In the genomic region with DNA sequence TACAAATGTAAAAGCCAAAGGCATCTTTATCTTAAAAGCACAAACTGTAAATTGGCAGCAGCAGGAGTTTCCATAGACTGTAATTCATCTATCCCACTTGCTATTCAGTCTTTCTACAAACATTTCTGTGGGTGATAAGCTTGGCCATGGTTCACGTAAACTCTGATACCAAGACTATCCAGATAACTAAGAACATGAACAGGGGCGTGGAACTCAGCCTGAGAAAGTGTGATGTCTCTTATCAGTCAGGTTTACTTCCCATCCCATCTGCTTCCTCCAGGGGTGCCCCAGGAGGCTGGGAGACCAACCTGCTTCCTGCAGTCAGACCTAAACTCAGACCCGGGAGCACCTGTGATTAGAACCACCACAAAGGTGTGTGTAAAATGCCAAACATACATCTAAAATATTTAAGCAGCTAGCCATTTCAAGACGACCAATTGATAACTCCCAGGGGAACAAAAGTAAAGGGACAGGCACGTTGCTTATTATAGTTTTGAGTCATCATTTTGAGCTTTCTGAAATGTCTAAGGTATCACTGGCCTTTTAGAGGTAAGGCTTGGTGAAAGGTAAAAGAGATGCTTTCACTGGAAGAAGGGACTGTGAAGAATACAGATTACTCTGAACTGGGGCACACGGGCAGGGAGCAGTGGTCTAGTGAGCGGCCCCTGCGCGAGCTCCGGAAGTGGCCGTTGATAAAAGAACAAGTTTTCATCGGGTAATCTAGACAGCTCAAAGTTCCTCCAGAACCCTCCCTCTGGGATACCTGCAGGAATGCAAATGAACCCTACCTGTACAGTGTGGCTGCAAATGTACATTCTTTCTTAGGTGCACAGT, we compare ENCODE assay signal across 12 cellular contexts. TPM values are rescaled to one million over a fixed set of nuclear protein-coding genes. Genes with fewer than 3 reads are reported as not detected.
A peak's percentile ranks its signal among the peaks of the same experiment; 100 is the strongest.
DNase-seq lines count a peak whose midpoint lies in the region; ATAC-seq, FAIRE-seq and TF ChIP-seq lines count a peak whose summit lies in the region.
"Had no signal": no experiment of that assay in that cellular context is flagged by ENCODE, and none has a peak within 500 bp of the region (broad histone marks: within the 10 kb centered on the region; RNA-seq: fewer than 3 reads in every experiment).

No MANE protein-coding gene starts in this region.

- DNase-seq in CD4-positive, alpha-beta memory T cell, result no peak
- DNase-seq in left cardiac atrium (no peak), kidney (no peak), foreskin melanocyte (no peak)
- DNase-seq: activated CD4-positive, alpha-beta T cell treated with anti-CD3 and anti-CD28 coated beads for 4 hours; DND-41; NCI-H526 had no signal

- no peaks in the 10 kb centered on the region for H3K27me3 Mint-ChIP-seq in CD4-positive, alpha-beta memory T cell

- CTCF ChIA-PET in CD4-positive, alpha-beta memory T cell (lab: Charles Lee; ENCODE audit: partially characterized antibody), result interaction anchor here (1.1 kb wide), 1 partner anchor 12 kb away, joined by 3 read pairs; no protein-coding TSS in a partner anchor

- TF ChIP-seq CTCF in Loucy (conservative IDR thresholded peaks at IDR 0.05; ENCODE audit: low read length), result no peak
- no peak for TF ChIP-seq CTCF in kidney (IDR thresholded peaks at IDR 0.05; ENCODE audit: borderline replicate concordance, extremely low read depth, insufficient read depth)

- H3K36me3 Mint-ChIP-seq in CD4-positive, alpha-beta memory T cell, result peaks cover 26 to 38% of the 10 kb centered on the region in 2 donors

- H3K4me3 ChIP-seq in CD4-positive, alpha-beta memory T cell (ENCODE audit: low read length in 2 of 2), result no peak overlapping the region
- H3K4me3 ChIP-seq in Loucy (ENCODE audit: low read length, poor library complexity, severe bottlenecking) (no peak overlapping the region), kidney (ENCODE audit: low read length in 2 of 2) (no peak overlapping the region)
- H3K4me3 ChIP-seq: SJSA1 had no signal

- no peak for FAIRE-seq in kidney (lab: Jason Lieb, UNC)

- H3K9me3 Mint-ChIP-seq in CD4-positive, alpha-beta memory T cell, result no peaks in the 10 kb centered on the region

- H3K27me3 ChIP-seq in CD4-positive, alpha-beta memory T cell (ENCODE audit: insufficient read depth, low read length), result no peaks in the 10 kb centered on the region
- no peaks in the 10 kb centered on the region for H3K27me3 ChIP-seq in Loucy (ENCODE audit: insufficient read depth, low read length, poor library complexity, severe bottlenecking)
- H3K27me3 ChIP-seq: SJSA1 had no signal

- no peaks in the 10 kb centered on the region for H4K20me1 ChIP-seq in Loucy (ENCODE audit: insufficient read depth, low read length, poor library complexity, severe bottlenecking)

- no peak overlapping the region for H3K4me3 Mint-ChIP-seq in CD4-positive, alpha-beta memory T cell

- H3K36me3 ChIP-seq in CD4-positive, alpha-beta memory T cell (ENCODE audit: insufficient read depth, low read length), result peaks cover 8% of the 10 kb centered on the region
- H3K36me3 ChIP-seq in Loucy (ENCODE audit: insufficient read depth, low read length) (peaks cover 3% of the 10 kb centered on the region; the same call in 1 of the 2 replicates), kidney (ENCODE audit: control insufficient read depth in 1 of 2, insufficient read depth in 2 of 2, low read length in 2 of 2) (no peaks in the 10 kb centered on the region)

- H3K27ac ChIP-seq in CD4-positive, alpha-beta memory T cell (ENCODE audit: low read depth, low read length), result no peak overlapping the region
- no peak overlapping the region for H3K27ac ChIP-seq in kidney (ENCODE audit: low read depth in 2 of 2, low read length in 2 of 2)
- H3K27ac ChIP-seq: SJSA1 had no signal

- peaks cover 9 to 15% (median 11%) of the 10 kb centered on the region in 4 donors for H3K4me1 Mint-ChIP-seq in CD4-positive, alpha-beta memory T cell

- peak overlapping the region; percentile 2 for H3K4me2 ChIP-seq in Loucy (ENCODE audit: low read depth, low read length, poor library complexity, severe bottlenecking)

- no peak overlapping the region for H3K9ac ChIP-seq in Loucy (ENCODE audit: low read depth, low read length, poor library complexity, severe bottlenecking)
- H3K9ac ChIP-seq in kidney (ENCODE audit: low read length in 2 of 2), result no peak overlapping the region

- H3K9me3 ChIP-seq in CD4-positive, alpha-beta memory T cell (ENCODE audit: control insufficient read depth in 1 of 2, low read length in 2 of 2), result no peaks in the 10 kb centered on the region
- no peaks in the 10 kb centered on the region for H3K9me3 ChIP-seq in Loucy (ENCODE audit: insufficient read depth, low read depth, low read length)
- H3K9me3 ChIP-seq in kidney (ENCODE audit: control insufficient read depth in 1 of 2, low read length in 2 of 2), result no peaks in the 10 kb centered on the region
- H3K9me3 ChIP-seq: SJSA1 had no signal

- ATAC-seq in GM19043 (IDR thresholded peaks at IDR 0.05; ENCODE audit: low read depth, unreplicated experiment), result peak; percentile 60
- ATAC-seq in HG02885 (IDR thresholded peaks at IDR 0.05; ENCODE audit: poor library complexity, unreplicated experiment), result peak; percentile 75
- no peak for ATAC-seq in left cardiac atrium
- ATAC-seq in GM21528 (IDR thresholded peaks at IDR 0.05; ENCODE audit: low FRiP score, unreplicated experiment), result no peak

- peak overlapping the region in 4 of 7 donors; percentile 1 to 27 (median 12) for H3K27ac Mint-ChIP-seq in CD4-positive, alpha-beta memory T cell

- no peak overlapping the region for H2AFZ ChIP-seq in Loucy (ENCODE audit: low read length)

- no peaks in the 10 kb centered on the region for H3K79me2 ChIP-seq in Loucy (ENCODE audit: insufficient read depth, low read length)

- H3K9me2 ChIP-seq in Loucy (replicated peaks; ENCODE audit: low read depth, low read length), result no peaks in the 10 kb centered on the region

- intact Hi-C loops in CD4-positive, alpha-beta memory T cell (cut with micrococcal nuclease), result no loop called here
- intact Hi-C loops in left cardiac atrium (cut with DNase I) (no loop called here), kidney (cut with DNase I) (no loop called here)

- no peaks in the 10 kb centered on the region for H3K4me1 ChIP-seq in CD4-positive, alpha-beta memory T cell (ENCODE audit: insufficient read depth, low read length)
- H3K4me1 ChIP-seq in Loucy (ENCODE audit: insufficient read depth, low read length, poor library complexity, severe bottlenecking) (peaks cover 11% of the 10 kb centered on the region), kidney (ENCODE audit: control insufficient read depth in 1 of 2, insufficient read depth in 1 of 2, low read depth in 1 of 2, low read length in 2 of 2) (no peaks in the 10 kb centered on the region)

- H3F3A ChIP-seq in Loucy (ENCODE audit: low read depth), result no peaks in the 10 kb centered on the region

- POLR2A ChIA-PET in CD4-positive, alpha-beta memory T cell (lab: Charles Lee; ENCODE audit: partially characterized antibody), result no interaction called here

RNA-seq across cellular contexts. Expression of a gene that starts 51.5 kb away (rescaled TPM):
- total RNA-seq in CD4-positive, alpha-beta memory T cell, result 10 to 100 TPM; 53.6 to 54.7 TPM
- polyA plus RNA-seq in CD4-positive, alpha-beta memory T cell, result 100 to 1,000 TPM; 136 to 186 TPM
- total RNA-seq in left cardiac atrium (10 to 100 TPM; 49.4 to 69.7 TPM), kidney (72.4 TPM)
- 44.6 TPM for polyA plus RNA-seq in kidney (ENCODE audit: insufficient read depth, low read depth, low replicate concordance)

Comparison
In these comparisons a context has a peak if more than half of its experiments do, and no peak if none do; other contexts are left out.
1. ATAC-seq: peak in GM19043 (single experiment) and HG02885 (single experiment); none in left cardiac atrium (0 of 2) and GM21528 (single experiment).